Comparison of ENCODE assay signal across 8 cellular contexts in genomic region chr17:50055426-50056216, GRCh38. TPM values are rescaled to one million over a fixed set of nuclear protein-coding genes. Genes with fewer than 3 reads are reported as not detected.
DNase-seq lines count a peak whose midpoint lies in the region; ATAC-seq lines count a peak whose summit lies in the region.

TSS of gene ITGA3 (plus strand) at chr17:50056110. CDS start at chr17:50056440, 330 bp downstream.

- H3K36me3 Mint-ChIP-seq in effector memory CD8-positive, alpha-beta T cell (ENCODE audit: insufficient read depth), result peaks cover 4% of the 10 kb centered on the region

- peak; percentile 85 for DNase-seq in DMS153 (lab: John Stamatoyannopoulos, UW)
- peak; percentile 61 for DNase-seq in NCI-H524 treated with DMSO at 0.1 percent for 48 hours (lab: John Stamatoyannopoulos, UW)
- DNase-seq in activated CD8-positive, alpha-beta memory T cell treated with anti-CD3 and anti-CD28 coated beads for 48 hours (ENCODE audit: low read depth in 2 of 3, low spot score in 2 of 3), result peak; percentile 18 to 33 (median 20)
- DNase-seq in effector memory CD8-positive, alpha-beta T cell, result peak; percentile 27 to 30 (median 27)
- peak; percentile 85 to 88 for DNase-seq in lung microvascular endothelial cell (ENCODE audit: low read depth in 2 of 2)
- peak; percentile 45 to 54 (median 46) for DNase-seq in stimulated activated CD4-positive, alpha-beta T cell treated with anti-CD3 and anti-CD28 coated beads, TNF-alpha, amount 100 ng/mL, for 4 hours (ENCODE audit: low read depth in 3 of 3)
- no peak for DNase-seq in cortex of kidney (lab: John Stamatoyannopoulos, UW)

- peak; percentile 51 for ATAC-seq in HG02763 (IDR thresholded peaks at IDR 0.05; ENCODE audit: unreplicated experiment)
- ATAC-seq in effector memory CD8-positive, alpha-beta T cell (replicated peaks), result peak; percentile 74

- H3K27me3 Mint-ChIP-seq in effector memory CD8-positive, alpha-beta T cell, result peaks cover 0 to 9% of the 10 kb centered on the region in 2 donors

- H3K4me1 Mint-ChIP-seq in effector memory CD8-positive, alpha-beta T cell (ENCODE audit: low read depth in 2 of 2), result peaks cover 31 to 32% of the 10 kb centered on the region in 2 donors

- no peaks in the 10 kb centered on the region for H3K9me3 Mint-ChIP-seq in effector memory CD8-positive, alpha-beta T cell

- peak within 1 kb of the TSS; percentile 92 to 95 for H3K4me3 Mint-ChIP-seq in effector memory CD8-positive, alpha-beta T cell

- H3K27ac Mint-ChIP-seq in effector memory CD8-positive, alpha-beta T cell, result peak within 1 kb of the TSS; percentile 38 to 86

RNA-seq across cellular contexts. Expression of gene ITGA3, which starts in this region (rescaled TPM):
- total RNA-seq in lung microvascular endothelial cell, result 112 and 162 TPM in 2 replicates
